In the genomic region with DNA sequence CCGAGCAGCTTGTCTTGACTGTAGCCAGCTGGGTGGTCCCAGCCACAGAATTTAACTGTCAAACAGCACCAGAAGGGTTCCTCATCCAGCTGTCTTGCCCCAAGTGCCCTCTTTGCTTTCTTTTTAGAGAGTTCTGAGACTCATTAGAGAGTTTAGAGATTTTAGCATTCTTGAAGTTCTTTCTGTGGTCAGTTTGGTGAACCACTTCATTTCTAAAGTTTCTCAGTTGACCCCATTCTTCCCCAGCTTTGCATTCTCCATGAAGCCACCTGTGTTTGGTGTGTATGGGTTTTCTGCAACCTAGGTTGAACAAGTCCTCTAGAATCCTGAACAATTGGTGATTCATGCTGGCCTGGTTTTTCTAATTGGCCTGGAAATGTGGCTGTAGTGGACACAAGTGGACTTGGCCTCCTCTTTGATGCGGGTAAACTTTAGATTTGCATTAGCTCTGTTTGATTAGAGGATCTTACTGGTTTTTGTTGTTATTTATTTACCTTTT, we compare ENCODE assay signal across 9 cellular contexts. TPM values are rescaled to one million over a fixed set of nuclear protein-coding genes. Genes with fewer than 3 reads are reported as not detected.
DNase-seq lines count a peak whose midpoint lies in the region; ATAC-seq and TF ChIP-seq lines count a peak whose summit lies in the region.
"Had no signal": no experiment of that assay in that cellular context is flagged by ENCODE, and none has a peak within 500 bp of the region (broad histone marks: within the 10 kb centered on the region; RNA-seq: fewer than 3 reads in every experiment).

No MANE protein-coding gene starts in this region.

- H3K9ac ChIP-seq in iPS-18a (ENCODE audit: low read length) = no peak overlapping the region

- no TSS peak for BruUV-seq in PC-9 (replicated peaks; lab: Mats Ljungman, UMichigan)

- peaks cover 67% of the 10 kb centered on the region for H4K20me1 ChIP-seq in PC-9 (ENCODE audit: insufficient read depth)

- WGBS in heart left ventricle, 4 donors = 82 to 85% (median 84%) methylated on average over 2 of the region's 2 CpGs

- peak; percentile 77 for ATAC-seq in GM18505 (IDR thresholded peaks at IDR 0.05; ENCODE audit: unreplicated experiment)
- ATAC-seq in HG02588 (IDR thresholded peaks at IDR 0.05; ENCODE audit: unreplicated experiment) = peak; percentile 95
- ATAC-seq in heart left ventricle = no peak

- H3K4me2 ChIP-seq in PC-9 = peak overlapping the region; percentile 6; the same call in 1 of the 2 replicates

- DNase-seq in PC-9 = peak; percentile 38 to 59
- DNase-seq in epidermal melanocyte (ENCODE audit: insufficient read length, low spot score) = no peak
- no peak for DNase-seq in heart left ventricle
- no peak for DNase-seq in HPDE6-E6E7 (ENCODE audit: extremely low spot score)
- no peak for DNase-seq in stimulated activated naive CD4-positive, alpha-beta T cell treated with Interleukin-2 at 50 U/mL for 16 hours (lab: John Stamatoyannopoulos, UW)
- DNase-seq: naive B cell had no signal

- TF ChIP-seq POLR2A in GM18505 (IDR thresholded peaks at IDR 0.05; ENCODE audit: borderline replicate concordance, extremely low read depth, insufficient read depth, insufficient read length) (no peak), heart left ventricle (IDR thresholded peaks at IDR 0.05) (no peak)

- peaks cover 100% of the 10 kb centered on the region for H3K79me2 ChIP-seq in PC-9 (ENCODE audit: low read depth)

- intact Hi-C loops in PC-9 (cut with micrococcal nuclease; ENCODE audit: unreplicated experiment) = no loop called here
- intact Hi-C loops in heart left ventricle (cut with DNase I) = no loop called here

- TF ChIP-seq CTCF in PC-9 (conservative IDR thresholded peaks at IDR 0.05) (no peak), heart left ventricle (IDR thresholded peaks at IDR 0.05) (no peak)

- no peaks in the 10 kb centered on the region for H3K9me2 ChIP-seq in PC-9 (ENCODE audit: insufficient read depth)

- H3K27ac ChIP-seq in PC-9 (peak overlapping the region; percentile 36), iPS-18a (ENCODE audit: low read length) (peak overlapping the region; percentile 20), heart left ventricle (peak overlapping the region in 4 of 12 donors; percentile 14 to 66 (median 30))

- H2AFZ ChIP-seq in PC-9 = no peak overlapping the region

- H3K36me3 ChIP-seq in PC-9 (ENCODE audit: low read depth) (no peaks in the 10 kb centered on the region), iPS-18a (ENCODE audit: control insufficient read depth, low read depth, low read length) (no peaks in the 10 kb centered on the region), heart left ventricle (no peaks in the 10 kb centered on the region)

- POLR2A ChIA-PET in PC-9 (lab: Charles Lee; ENCODE audit: unreplicated experiment) = interaction anchor here (0.7 kb wide), 1 partner anchor 41 kb away, joined by 6 read pairs; no protein-coding TSS in a partner anchor

- H3K27me3 ChIP-seq in PC-9 (ENCODE audit: insufficient read depth, low read depth) (no peaks in the 10 kb centered on the region), iPS-18a (ENCODE audit: control insufficient read depth, insufficient read depth, low read length) (no peaks in the 10 kb centered on the region), heart left ventricle (no peaks in the 10 kb centered on the region)

- H3K9me3 ChIP-seq in PC-9 (ENCODE audit: insufficient read depth, low read depth) (no peaks in the 10 kb centered on the region), iPS-18a (ENCODE audit: control insufficient read depth, low read depth, low read length) (no peaks in the 10 kb centered on the region), heart left ventricle (no peaks in the 10 kb centered on the region)

- H3K4me1 ChIP-seq in PC-9 (replicated peaks; ENCODE audit: insufficient read depth) (peaks cover 61% of the 10 kb centered on the region), iPS-18a (ENCODE audit: control insufficient read depth, low read depth, low read length) (peaks cover 49% of the 10 kb centered on the region), heart left ventricle (peaks cover 0 to 74% (median 33%) of the 10 kb centered on the region in 12 donors)

- CTCF ChIA-PET in PC-9 (lab: Charles Lee) = no interaction called here

- peaks cover 70% of the 10 kb centered on the region for H3F3A ChIP-seq in PC-9 (ENCODE audit: insufficient read depth, low read depth)

- H3K4me3 ChIP-seq in PC-9 (no peak overlapping the region), iPS-18a (ENCODE audit: low read length) (no peak overlapping the region), heart left ventricle (no peak overlapping the region)

RNA-seq across cellular contexts. Expression of gene FLNB, which starts 33.7 kb away (rescaled TPM):
- total RNA-seq in PC-9 (2021) = 349 and 361 TPM in 2 replicates
- 10 to 100 TPM; 30.5 to 75.6 (median 40.6) TPM for total RNA-seq in heart left ventricle
- polyA plus RNA-seq in heart left ventricle = 10 to 100 TPM; 31.9 to 38.7 TPM

Comparison
In these comparisons a context has a peak if more than half of its experiments do, and no peak if none do; other contexts are left out.
1. ATAC-seq: peak in GM18505 (single experiment) and HG02588 (single experiment); none in heart left ventricle (0 of 4).
2. DNase-seq: peak in PC-9 (2 of 2); none in epidermal melanocyte (single experiment), heart left ventricle (0 of 5), HPDE6-E6E7 (single experiment) and stimulated activated naive CD4-positive, alpha-beta T cell treated with Interleukin-2 at 50 U/mL for 16 hours (single experiment).